Comparison of ENCODE assay signal across 6 cellular contexts in genomic region chr1:153520137-153520691, GRCh38. TPM values are rescaled to one million over a fixed set of nuclear protein-coding genes. Genes with fewer than 3 reads are reported as not detected.
DNase-seq lines count a peak whose midpoint lies in the region; FAIRE-seq and TF ChIP-seq lines count a peak whose summit lies in the region.
"Not testable (repeated sequence)": the region's sequence is repeated elsewhere in the genome, so short reads cannot be mapped to it uniquely, and the experiment has no call there.
"Had no signal": no experiment of that assay in that cellular context is flagged by ENCODE, and none has a peak within 500 bp of the region (broad histone marks: within the 10 kb centered on the region; RNA-seq: fewer than 3 reads in every experiment).

No MANE protein-coding gene starts in this region.

- H3K9ac ChIP-seq in H1 (replicated peaks in 1 of 4; ENCODE audit: extremely low read depth in 1 of 4, low read depth in 3 of 4, low read length in 3 of 4), result not testable (repeated sequence)

- H3K23me2 ChIP-seq in H1 (ENCODE audit: low read depth, low read length), result not testable (repeated sequence)

- H3K23ac ChIP-seq in H1 (ENCODE audit: insufficient read length), result not testable (repeated sequence)

- not testable (repeated sequence) for H4K5ac ChIP-seq in H1 (ENCODE audit: insufficient read length, low read depth, low read length)

- H4K8ac ChIP-seq in H1 (ENCODE audit: extremely low read depth, insufficient read depth, low read length), result not testable (repeated sequence)

- intact Hi-C loops in sigmoid colon (cut with DNase I), result not testable (repeated sequence)

- not testable (repeated sequence) for H2BK12ac ChIP-seq in H1 (ENCODE audit: low read depth, low read length)

- not testable (repeated sequence) for TF ChIP-seq EP300 in H1 (IDR thresholded peaks at IDR 0.05; ENCODE audit: borderline replicate concordance in 1 of 2, low read depth in 2 of 2, low read length in 2 of 2); sigmoid colon (IDR thresholded peaks at IDR 0.05)

- H2BK20ac ChIP-seq in H1 (ENCODE audit: low read length), result not testable (repeated sequence)

- H3K9me3 ChIP-seq in H1 (ENCODE audit: insufficient read depth in 2 of 2, low read depth in 1 of 2, low read length in 1 of 2); sigmoid colon: not testable (repeated sequence)

- peaks cover 3 to 11% (median 5%) of the 10 kb centered on the region in 4 experiments; a peak in 6 of 7 replicates for H3K4me1 ChIP-seq in H1 (replicated peaks in 1 of 4; ENCODE audit: control insufficient read depth in 3 of 4, insufficient read depth in 4 of 4, low read length in 3 of 4)
- not testable (repeated sequence) for H3K4me1 ChIP-seq in sigmoid colon

- TF ChIP-seq POLR2A in H1 (IDR thresholded peaks at IDR 0.05; ENCODE audit: control extremely low read depth in 1 of 2, low read depth in 2 of 2, low read length in 2 of 2); sigmoid colon (IDR thresholded peaks at IDR 0.05): not testable (repeated sequence)

- DNase-seq in LoVo (ENCODE audit: low spot score) (peak; percentile 46), mesenteric fat pad (ENCODE audit: low spot score) (peak; percentile 47), sigmoid colon (peak; percentile 40)
- DNase-seq in activated CD8-positive, alpha-beta memory T cell treated with anti-CD3 and anti-CD28 coated beads, Interleukin-2, amount 50 U/mL, for 48 hours, result peak; percentile 29
- DNase-seq in H1 (ENCODE audit: low read depth in 1 of 2, low spot score in 2 of 2), result not testable (repeated sequence)

- not testable (repeated sequence) for H2BK120ac ChIP-seq in H1 (replicated peaks; ENCODE audit: low read depth, low read length)

- peaks cover 0 to 14% (median 8%) of the 10 kb centered on the region in 4 experiments; a peak in 4 of 7 replicates for H3K27me3 ChIP-seq in H1 (replicated peaks in 1 of 4; ENCODE audit: control insufficient read depth in 3 of 4, extremely low read depth in 1 of 4, insufficient read depth in 3 of 4, low read length in 3 of 4)
- H3K27me3 ChIP-seq in sigmoid colon, result not testable (repeated sequence)

- peak overlapping the region; percentile 5 to 37; a peak in 1 of 4 replicates for H3K4me2 ChIP-seq in H1 (ENCODE audit: insufficient read depth in 1 of 2, low read depth in 2 of 2, low read length in 2 of 2)

- H3K79me1 ChIP-seq in H1 (ENCODE audit: low read depth, low read length), result not testable (repeated sequence)

- not testable (repeated sequence) for FAIRE-seq in H1 (lab: Jason Lieb, UNC)

- H3K18ac ChIP-seq in H1 (ENCODE audit: extremely low read depth, low read length), result not testable (repeated sequence)

- not testable (repeated sequence) for H2AK5ac ChIP-seq in H1 (ENCODE audit: low read depth, low read length)

- not testable (repeated sequence) for H4K91ac ChIP-seq in H1 (replicated peaks; ENCODE audit: insufficient read length, low read length)

- H2BK5ac ChIP-seq in H1 (ENCODE audit: low read depth, low read length), result not testable (repeated sequence)

- not testable (repeated sequence) for H3K56ac ChIP-seq in H1 (replicated peaks; ENCODE audit: insufficient read length, low read depth, low read length)

- TF ChIP-seq CTCF in H1 (IDR thresholded peaks at IDR 0.05; ENCODE audit: control extremely low read depth in 1 of 3, insufficient read depth in 1 of 3, low read depth in 1 of 3, low read length in 3 of 3); sigmoid colon (IDR thresholded peaks at IDR 0.05): not testable (repeated sequence)

- H2BK15ac ChIP-seq in H1 (ENCODE audit: low read length), result not testable (repeated sequence)

- H3K36me3 ChIP-seq in H1 (ENCODE audit: control insufficient read depth in 2 of 4, insufficient read depth in 4 of 4, low read length in 3 of 4); sigmoid colon: not testable (repeated sequence)

- not testable (repeated sequence) for H3K79me2 ChIP-seq in H1 (ENCODE audit: control insufficient read depth in 1 of 2, insufficient read depth in 2 of 2, low read length in 2 of 2)

- 60% methylated on average over 5 of the region's 5 CpGs; no CpG with 5 or more reads in 1 of the 2 experiments for WGBS in H1 (ENCODE audit: extremely low coverage in 1 of 2, insufficient coverage in 1 of 2, insufficient read length in 1 of 2, insufficient replicate concordance in 2 of 2, low coverage in 1 of 2, low lambda C conversion rate in 2 of 2, missing lambda C conversion rate in 1 of 2), 2 experiments
- WGBS in sigmoid colon, 2 donors, result 21 to 70% methylated on average over 5 of the region's 5 CpGs

- not testable (repeated sequence) for H3K14ac ChIP-seq in H1 (ENCODE audit: insufficient read length)

- H3K4me3 ChIP-seq in H1 (ENCODE audit: extremely low read depth in 1 of 4, insufficient read depth in 2 of 4, low read depth in 3 of 4, low read length in 4 of 4); sigmoid colon: not testable (repeated sequence)

- not testable (repeated sequence) for H3K4ac ChIP-seq in H1 (replicated peaks; ENCODE audit: insufficient read length, low read depth, low read length)

- POLR2A ChIA-PET in H1 (lab: Charles Lee; ENCODE audit: partially characterized antibody), result interaction anchor here (0.9 to 3.2 kb wide), 6 partner anchors 12 to 470 kb away, joined by 3 to 13 read pairs (median 4); partner anchors contain the start of genes CHTOP and RPS27

- CTCF ChIA-PET in H1 (lab: Charles Lee; ENCODE audit: partially characterized antibody), result interaction anchor here (0.7 to 4.4 kb wide), 15 partner anchors 9 to 168 kb away, joined by 3 to 51 read pairs (median 4); partner anchors contain the start of genes S100A1, S100A13 and S100A6

- TF ChIP-seq RAD21 in H1 (IDR thresholded peaks at IDR 0.05 in 1 of 2, conservative IDR thresholded peaks at IDR 0.05 in 1 of 2; ENCODE audit: low read depth in 2 of 2, low read length in 2 of 2), result not testable (repeated sequence)

- H3K27ac ChIP-seq in H1 (ENCODE audit: low read depth, low read length); sigmoid colon: not testable (repeated sequence)

- not testable (repeated sequence) for H2AFZ ChIP-seq in H1 (ENCODE audit: low read length)

- H4K20me1 ChIP-seq in H1 (replicated peaks in 1 of 2; ENCODE audit: control insufficient read depth in 1 of 2, insufficient read depth in 2 of 2, low read length in 2 of 2), result not testable (repeated sequence)

RNA-seq across cellular contexts. Expression of gene S100A6, which starts 15.6 kb away (rescaled TPM):
- total RNA-seq in H1 (2021; fragmentation: NEBNext Ultra II Directional; extraction: Animal tissue kit (Norgen Biotek cat#: 25700)), result 11.1 and 11.5 TPM in 2 replicates
- 45.8 and 63.0 TPM in 2 replicates for polyA plus RNA-seq in H1 (2011; rRNA removed)
- polyA plus RNA-seq in H1 (2011; cell fraction: cytosol; rRNA removed), result 41.4 TPM
- 29.9 TPM for polyA plus RNA-seq in H1 (2011; cell fraction: nucleus; rRNA removed)
- 38.9 to 50.1 TPM (median 45.3 TPM) in 4 replicates for polyA plus RNA-seq in H1 (2012, experiment 1 of 2)
- 57.1 TPM for polyA plus RNA-seq in H1 (2012, experiment 2 of 2)
- 12.2 TPM for polyA plus RNA-seq in H1 (2013, experiment 1 of 2)
- polyA plus RNA-seq in H1 (2013, experiment 2 of 2), result 12.1 TPM
- 7.9 and 10.3 TPM in 2 replicates for polyA minus RNA-seq in H1 (2011; rRNA and poly(A)+ RNA removed)
- 29.6 TPM for polyA minus RNA-seq in H1 (2011; cell fraction: cytosol; rRNA and poly(A)+ RNA removed)
- 15.6 TPM for polyA minus RNA-seq in H1 (2011; cell fraction: nucleus; rRNA and poly(A)+ RNA removed)
- total RNA-seq in mesenteric fat pad, result 1,184 TPM
- 1,000 to 10,000 TPM in 1 of 4 donors, 100 to 1,000 TPM in 3; 445 to 1,159 (median 590) TPM for total RNA-seq in sigmoid colon
- polyA plus RNA-seq in sigmoid colon, result 1,000 to 10,000 TPM; 4,079 to 7,223 (median 4,178) TPM
- total RNA-seq: OCI-LY7 had no signal

RNA-seq across cellular contexts. Expression of gene S100A5, which starts 20.5 kb away (rescaled TPM):
- total RNA-seq in H1 (2021; fragmentation: NEBNext Ultra II Directional; extraction: Animal tissue kit (Norgen Biotek cat#: 25700)), result not detected in 2 replicates
- polyA plus RNA-seq in H1 (2011; rRNA removed) (not detected in 2 replicates), sigmoid colon (not detected)
- polyA plus RNA-seq in H1 (2011; cell fraction: cytosol; rRNA removed), result not detected
- not detected for polyA plus RNA-seq in H1 (2011; cell fraction: nucleus; rRNA removed)
- not detected in 4 replicates for polyA plus RNA-seq in H1 (2012, experiment 1 of 2)
- not detected for polyA plus RNA-seq in H1 (2012, experiment 2 of 2)
- polyA plus RNA-seq in H1 (2013, experiment 1 of 2), result 0.08 TPM
- not detected for polyA plus RNA-seq in H1 (2013, experiment 2 of 2)
- polyA minus RNA-seq in H1 (2011; rRNA and poly(A)+ RNA removed), result 0.69 TPM in 1 of 2 replicates, not detected in the other
- not detected for polyA minus RNA-seq in H1 (2011; cell fraction: cytosol; rRNA and poly(A)+ RNA removed)
- polyA minus RNA-seq in H1 (2011; cell fraction: nucleus; rRNA and poly(A)+ RNA removed), result not detected
- total RNA-seq in mesenteric fat pad (not detected), sigmoid colon (not detected)
- total RNA-seq: OCI-LY7 had no signal

RNA-seq across cellular contexts. Expression of gene S100A4, which starts 25.4 kb away (rescaled TPM):
- total RNA-seq in H1 (2021; fragmentation: NEBNext Ultra II Directional; extraction: Animal tissue kit (Norgen Biotek cat#: 25700)), result 36.3 and 39.6 TPM in 2 replicates
- polyA plus RNA-seq in H1 (2011; rRNA removed) (43.3 and 85.4 TPM in 2 replicates), sigmoid colon (100 to 1,000 TPM; 304 to 499 (median 336) TPM)
- polyA plus RNA-seq in H1 (2011; cell fraction: cytosol; rRNA removed), result 48.1 TPM
- polyA plus RNA-seq in H1 (2011; cell fraction: nucleus; rRNA removed), result 16.4 TPM
- 45.5 to 53.5 TPM (median 49.9 TPM) in 4 replicates for polyA plus RNA-seq in H1 (2012, experiment 1 of 2)
- 137 TPM for polyA plus RNA-seq in H1 (2012, experiment 2 of 2)
- polyA plus RNA-seq in H1 (2013, experiment 1 of 2), result 70.2 TPM
- 68.2 TPM for polyA plus RNA-seq in H1 (2013, experiment 2 of 2)
- 13.4 and 13.9 TPM in 2 replicates for polyA minus RNA-seq in H1 (2011; rRNA and poly(A)+ RNA removed)
- polyA minus RNA-seq in H1 (2011; cell fraction: cytosol; rRNA and poly(A)+ RNA removed), result 9.5 TPM
- 11.6 TPM for polyA minus RNA-seq in H1 (2011; cell fraction: nucleus; rRNA and poly(A)+ RNA removed)
- total RNA-seq in mesenteric fat pad (512 TPM), sigmoid colon (100 to 1,000 TPM; 189 to 486 (median 288) TPM)

RNA-seq across cellular contexts. Expression of gene S100A3, which starts 28.8 kb away (rescaled TPM):
- total RNA-seq in H1 (2021; fragmentation: NEBNext Ultra II Directional; extraction: Animal tissue kit (Norgen Biotek cat#: 25700)), result 0.47 TPM in 1 of 2 replicates, not detected in the other
- polyA plus RNA-seq in H1 (2011; rRNA removed) (0.26 and 0.77 TPM in 2 replicates), sigmoid colon (1 to 10 TPM; 1.4 to 3.9 (median 3.6) TPM)
- polyA plus RNA-seq in H1 (2011; cell fraction: cytosol; rRNA removed), result 1.1 TPM
- polyA plus RNA-seq in H1 (2011; cell fraction: nucleus; rRNA removed), result 0.43 TPM
- not detected in 4 replicates for polyA plus RNA-seq in H1 (2012, experiment 1 of 2)
- polyA plus RNA-seq in H1 (2012, experiment 2 of 2), result not detected
- polyA plus RNA-seq in H1 (2013, experiment 1 of 2), result 0.14 TPM
- 0.24 TPM for polyA plus RNA-seq in H1 (2013, experiment 2 of 2)
- not detected in 2 replicates for polyA minus RNA-seq in H1 (2011; rRNA and poly(A)+ RNA removed)
- polyA minus RNA-seq in H1 (2011; cell fraction: cytosol; rRNA and poly(A)+ RNA removed), result not detected
- not detected for polyA minus RNA-seq in H1 (2011; cell fraction: nucleus; rRNA and poly(A)+ RNA removed)
- total RNA-seq in mesenteric fat pad (2.2 TPM), sigmoid colon (1 to 10 TPM; 1.1 to 4.3 (median 2.2) TPM)
- total RNA-seq: OCI-LY7 had no signal

RNA-seq across cellular contexts. Expression of gene S100A2, which starts 45.4 kb away (rescaled TPM):
- 2.0 TPM in 1 of 2 replicates, not detected in the other for total RNA-seq in H1 (2021; fragmentation: NEBNext Ultra II Directional; extraction: Animal tissue kit (Norgen Biotek cat#: 25700))
- polyA plus RNA-seq in H1 (2011; rRNA removed), result 0.71 and 0.86 TPM in 2 replicates
- polyA plus RNA-seq in H1 (2011; cell fraction: cytosol; rRNA removed), result 1.1 TPM
- 0.78 TPM for polyA plus RNA-seq in H1 (2011; cell fraction: nucleus; rRNA removed)
- polyA plus RNA-seq in H1 (2012, experiment 1 of 2), result 0.69 to 2.1 TPM (median 1.2 TPM) in 4 replicates
- 0.20 TPM for polyA plus RNA-seq in H1 (2012, experiment 2 of 2)
- 2.0 TPM for polyA plus RNA-seq in H1 (2013, experiment 1 of 2)
- 2.6 TPM for polyA plus RNA-seq in H1 (2013, experiment 2 of 2)
- polyA minus RNA-seq in H1 (2011; rRNA and poly(A)+ RNA removed), result 0.60 TPM in 1 of 2 replicates, not detected in the other
- polyA minus RNA-seq in H1 (2011; cell fraction: cytosol; rRNA and poly(A)+ RNA removed), result not detected
- not detected for polyA minus RNA-seq in H1 (2011; cell fraction: nucleus; rRNA and poly(A)+ RNA removed)
- 0.58 TPM for total RNA-seq in mesenteric fat pad
- 1 to 10 TPM in 1 of 4 donors, under 1 TPM in 1, not detected in 2; 0.68 to 1.8 TPM for total RNA-seq in sigmoid colon
- polyA plus RNA-seq in sigmoid colon, result 10 to 100 TPM in 1 of 3 donors, 1 to 10 TPM in 2; 1.8 to 16.2 (median 2.3) TPM

Comparison
In these comparisons a context has a peak if more than half of its experiments do, and no peak if none do; other contexts are left out.
1. RNA of gene S100A6, which starts 15.6 kb away (total RNA-seq): 1,184 TPM in mesenteric fat pad (single experiment) and 445 to 1,159 TPM in sigmoid colon; 11.1 to 11.5 TPM in H1; every median in the first group is over 10 times any median in the second.